33 cellular contexts compared by ENCODE assay signal in the genomic region with DNA sequence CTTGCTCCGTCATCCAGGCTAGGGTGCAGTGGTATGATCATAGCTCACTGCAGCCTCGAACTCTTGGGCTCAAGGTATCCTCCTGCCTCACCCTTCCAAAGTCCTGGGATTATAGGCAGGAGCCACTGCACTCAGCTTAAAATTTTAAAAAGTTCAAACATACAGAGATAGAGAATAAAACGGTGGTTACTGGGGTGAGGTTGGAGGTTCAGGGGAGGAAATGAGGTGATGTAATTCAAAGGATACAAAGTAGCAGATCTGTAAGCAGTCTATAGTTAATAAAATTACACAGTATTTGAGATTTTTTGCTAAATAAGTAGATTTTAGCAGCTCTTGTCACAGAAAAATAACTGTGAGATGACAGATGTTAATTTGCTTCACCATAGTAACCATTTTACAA.
"Had no signal": no experiment of that assay in that cellular context is flagged by ENCODE, and none has a peak within 500 bp of the region (broad histone marks: within the 10 kb centered on the region; RNA-seq: fewer than 3 reads in every experiment).

No MANE protein-coding gene starts in this region.

- H3K27me3 Mint-ChIP-seq: activated B cell treated with CpG ODN at 0.5 μM for 24 hours; central memory CD8-positive, alpha-beta T cell had no signal

- H3K36me3 Mint-ChIP-seq: activated naive CD4-positive, alpha-beta T cell treated with anti-CD3 and anti-CD28 coated beads, Interleukin-2, amount 10 ng/mL, durations not matched to agents 7 days and 5 days; activated naive CD8-positive, alpha-beta T cell had no signal

- H3K4me2 ChIP-seq: KMS-11, PC-9 had no signal

- H3K4me1 ChIP-seq: ascending aorta, colonic mucosa had no signal

- H3K9me3 Mint-ChIP-seq: activated B cell treated with CpG ODN at 0.5 μM for 24 hours; activated naive CD4-positive, alpha-beta T cell treated with anti-CD3 and anti-CD28 coated beads, Interleukin-2, amount 10 ng/mL, durations not matched to agents 7 days and 5 days; activated T-cell treated with anti-CD3 and anti-CD28 coated beads, Interleukin-2, amount 50 U/mL, for 4 hours; activated T-helper 1 cell treated with anti-CD3 and anti-CD28 coated beads, Interleukin-12 subunit alpha, Interleukin-12 subunit beta, Interleukin-2, Interleukin-4 antibody, amounts not matched to agents 30 ng/mL and 10 ng/mL and 1 ng/mL, durations not matched to agents 14 hours and 24 hours and 36 hours; central memory CD8-positive, alpha-beta T cell had no signal

- H3K27ac ChIP-seq: ascending aorta, cardiac muscle cell, colonic mucosa, KMS-11, PC-9, RWPE1, VCaP had no signal

- ATAC-seq: activated T-cell treated with anti-CD3 and anti-CD28 coated beads, Interleukin-2, amount 50 U/mL, for 4 hours; Right ventricle myocardium inferior; T-helper 17 cell had no signal

- H3K27me3 ChIP-seq: ascending aorta, cardiac muscle cell, colonic mucosa had no signal

- H3K4me3 ChIP-seq: ascending aorta, cardiac muscle cell, colonic mucosa, PC-9 had no signal

- H3K9ac ChIP-seq: KMS-11 had no signal

- H3K27ac Mint-ChIP-seq: activated B cell treated with CpG ODN at 0.5 μM for 24 hours; activated naive CD4-positive, alpha-beta T cell treated with anti-CD3 and anti-CD28 coated beads, Interleukin-2, amount 10 ng/mL, durations not matched to agents 7 days and 5 days; activated naive CD8-positive, alpha-beta T cell; activated T-helper 1 cell treated with anti-CD3 and anti-CD28 coated beads, Interleukin-12 subunit alpha, Interleukin-12 subunit beta, Interleukin-2, Interleukin-4 antibody, amounts not matched to agents 30 ng/mL and 10 ng/mL and 1 ng/mL, durations not matched to agents 14 hours and 24 hours and 36 hours; T-helper 17 cell had no signal

- H3K4me3 Mint-ChIP-seq: activated B cell treated with CpG ODN at 0.5 μM for 24 hours; activated naive CD4-positive, alpha-beta T cell treated with anti-CD3 and anti-CD28 coated beads, Interleukin-2, amount 10 ng/mL, durations not matched to agents 7 days and 5 days; activated naive CD8-positive, alpha-beta T cell; activated T-cell treated with anti-CD3 and anti-CD28 coated beads, Interleukin-2, amount 50 U/mL, for 4 hours; activated T-helper 1 cell treated with anti-CD3 and anti-CD28 coated beads, Interleukin-12 subunit alpha, Interleukin-12 subunit beta, Interleukin-2, Interleukin-4 antibody, amounts not matched to agents 30 ng/mL and 10 ng/mL and 1 ng/mL, durations not matched to agents 14 hours and 24 hours and 36 hours; central memory CD8-positive, alpha-beta T cell; T-helper 17 cell had no signal

- H3K9me3 ChIP-seq: ascending aorta, colonic mucosa had no signal

- H3K4me1 Mint-ChIP-seq: central memory CD8-positive, alpha-beta T cell had no signal

- FAIRE-seq: RCC 7860 had no signal

- H3K36me3 ChIP-seq: ascending aorta, cardiac muscle cell, colonic mucosa had no signal

- H2AFZ ChIP-seq: PC-9 had no signal

- DNase-seq: activated B cell treated with CpG ODN at 0.5 μM for 24 hours; activated CD4-positive, alpha-beta T cell treated with anti-CD3 and anti-CD28 coated beads for 4 hours; activated CD4-positive, alpha-beta T cell treated with anti-CD3 and anti-CD28 coated beads, Interleukin-2, amount 50 U/mL, for 4 hours; activated CD4-positive, CD25-positive, alpha-beta regulatory T cell treated with anti-CD3 and anti-CD28 coated beads, Interleukin-2, amount 50 U/mL, for 72 hours; activated naive CD4-positive, alpha-beta T cell treated with anti-CD3 and anti-CD28 coated beads, Interleukin-2, amount 10 ng/mL, durations not matched to agents 7 days and 5 days; activated T-cell treated with anti-CD3 and anti-CD28 coated beads for 4 hours; activated T-cell treated with anti-CD3 and anti-CD28 coated beads, Interleukin-2, amount 50 U/mL, for 4 hours; amygdala; colonic mucosa; NCI-H1092 treated with DMSO at 0.1 percent for 48 hours; NCI-H1417; NCI-H146; NCI-H187; NCI-H2029 treated with DMSO at 0.1 percent for 48 hours; NCI-H2107; NCI-H2171; NCI-H510A; NCI-H526; NCI-H748 treated with DMSO at 0.1 percent for 48 hours; NK-92 treated with Interleukin-12 subunit alpha and Interleukin-12 subunit beta, amount 100 ng/mL, for 24 hours; PC-9; SIG-M5; T-helper 17 cell had no signal
